In genomic region chrX:13693341-13693871, GRCh38 we compare ENCODE assay signal across 9 cellular contexts. TPM values are rescaled to one million over a fixed set of nuclear protein-coding genes. Genes with fewer than 3 reads are reported as not detected.
DNase-seq lines count a peak whose midpoint lies in the region; ATAC-seq and TF ChIP-seq lines count a peak whose summit lies in the region.
"Had no signal": no experiment of that assay in that cellular context is flagged by ENCODE, and none has a peak within 500 bp of the region (broad histone marks: within the 10 kb centered on the region; RNA-seq: fewer than 3 reads in every experiment).

No MANE protein-coding gene starts in this region.

- TF ChIP-seq CTCF in dorsolateral prefrontal cortex (IDR thresholded peaks at IDR 0.05 in 54 of 56, conservative IDR thresholded peaks at IDR 0.05 in 2 of 56; ENCODE audit: low read depth in 1 of 56, partially characterized antibody in 56 of 56) (no peak), parathyroid adenoma (IDR thresholded peaks at IDR 0.05) (no peak)

- peak overlapping the region in 2 of 59 donors; percentile 1 to 37 for H3K4me3 ChIP-seq in dorsolateral prefrontal cortex
- H3K4me3 ChIP-seq in parathyroid adenoma (ENCODE audit: low read depth, low read length) = no peak overlapping the region
- H3K4me3 ChIP-seq: testis had no signal

- no peak overlapping the region for H3K9ac ChIP-seq in parathyroid adenoma

- no peak overlapping the region for H2AFZ ChIP-seq in parathyroid adenoma

- H3K4me1 ChIP-seq in parathyroid adenoma = peaks cover 2% of the 10 kb centered on the region

- intact Hi-C loops in dorsolateral prefrontal cortex (cut with DNase I) = loop anchor here in 1 of 2 donors (5.0 kb wide), 1 partner anchor 39 kb away; the partner anchor contains the start of genes OFD1 and TRAPPC2
- intact Hi-C loops in sciatic nerve (cut with DNase I) = no loop called here

- no peaks in the 10 kb centered on the region for H3K36me3 ChIP-seq in parathyroid adenoma (ENCODE audit: control insufficient read depth, insufficient read depth, low read length)

- H3K4me2 ChIP-seq in parathyroid adenoma (ENCODE audit: low read length) = peak overlapping the region; percentile 33

- peaks cover 39% of the 10 kb centered on the region for H3K79me2 ChIP-seq in parathyroid adenoma

- peak; percentile 16 for DNase-seq in G401 (ENCODE audit: low spot score)
- peak; percentile 10 for DNase-seq in NCI-H69 (lab: John Stamatoyannopoulos, UW)
- DNase-seq in dorsolateral prefrontal cortex = no peak
- DNase-seq in sciatic nerve (ENCODE audit: low spot score) = no peak
- DNase-seq: testis had no signal

- peak overlapping the region in 40 of 59 donors; percentile 3 to 77 (median 46) for H3K27ac ChIP-seq in dorsolateral prefrontal cortex
- H3K27ac ChIP-seq in parathyroid adenoma = no peak overlapping the region
- H3K27ac ChIP-seq: testis had no signal

- H3K27me3 ChIP-seq in dorsolateral prefrontal cortex (peaks cover 0 to 93% (median 41%) of the 10 kb centered on the region in 45 donors), parathyroid adenoma (ENCODE audit: control insufficient read depth, insufficient read depth, low read length) (no peaks in the 10 kb centered on the region)
- H3K27me3 ChIP-seq: testis had no signal

- no peak for ATAC-seq in HG02642 (IDR thresholded peaks at IDR 0.05; ENCODE audit: poor library complexity, unreplicated experiment)
- no peak for ATAC-seq in sciatic nerve
- ATAC-seq in HG02759 (IDR thresholded peaks at IDR 0.05; ENCODE audit: unreplicated experiment) = no peak
- no peak for ATAC-seq in HG03442 (IDR thresholded peaks at IDR 0.05; ENCODE audit: unreplicated experiment)

- in situ Hi-C loops in G401 (cut with HindIII; ENCODE audit: low sequenced_read_pairs) = no loop called here

- no peaks in the 10 kb centered on the region for H3K9me3 ChIP-seq in parathyroid adenoma (ENCODE audit: control insufficient read depth, low read length)
- H3K9me3 ChIP-seq: testis had no signal

RNA-seq across cellular contexts. Expression of gene RAB9A, which starts 4.5 kb away (rescaled TPM):
- total RNA-seq in G401 (2014; rRNA removed; shearing (Covaris generic)) = 62.5 and 92.6 TPM in 2 replicates
- total RNA-seq in dorsolateral prefrontal cortex (10 to 100 TPM; 13.0 to 40.7 (median 25.0) TPM), sciatic nerve (27.2 TPM)

RNA-seq across cellular contexts. Expression of gene TCEANC, which starts 40.5 kb away (rescaled TPM):
- 0.81 and 2.3 TPM in 2 replicates for total RNA-seq in G401 (2014; rRNA removed; shearing (Covaris generic))
- total RNA-seq in dorsolateral prefrontal cortex (10 to 100 TPM in 41 of 120 experiments, 1 to 10 TPM in 79; 4.4 to 17.2 (median 8.8) TPM), sciatic nerve (10.9 TPM)

RNA-seq across cellular contexts. Expression of gene TRAPPC2, which starts 41.0 kb away (rescaled TPM):
- 17.2 and 17.6 TPM in 2 replicates for total RNA-seq in G401 (2014; rRNA removed; shearing (Covaris generic))
- 10 to 100 TPM; 17.2 to 38.9 (median 28.2) TPM for total RNA-seq in dorsolateral prefrontal cortex
- 15.7 TPM for total RNA-seq in sciatic nerve

RNA-seq across cellular contexts. Expression of gene OFD1, which starts 41.1 kb away (rescaled TPM):
- total RNA-seq in G401 (2014; rRNA removed; shearing (Covaris generic)) = 17.0 and 26.9 TPM in 2 replicates
- total RNA-seq in dorsolateral prefrontal cortex (10 to 100 TPM; 15.1 to 51.5 (median 29.7) TPM), sciatic nerve (46.6 TPM)

Comparison
In these comparisons a context has a peak if more than half of its experiments do, and no peak if none do; other contexts are left out.
1. DNase-seq: peak in G401 (single experiment) and NCI-H69 (single experiment); none in dorsolateral prefrontal cortex (0 of 10) and sciatic nerve (single experiment).